In genomic region chr11:57325735-57326048, GRCh38 we compare ENCODE assay signal across 9 cellular contexts. TPM values are rescaled to one million over a fixed set of nuclear protein-coding genes. Genes with fewer than 3 reads are reported as not detected.
DNase-seq lines count a peak whose midpoint lies in the region; FAIRE-seq and TF ChIP-seq lines count a peak whose summit lies in the region.
"Had no signal": no experiment of that assay in that cellular context is flagged by ENCODE, and none has a peak within 500 bp of the region (broad histone marks: within the 10 kb centered on the region; RNA-seq: fewer than 3 reads in every experiment).

No MANE protein-coding gene starts in this region.

- peak overlapping the region; percentile 35 for H3K4me3 ChIP-seq in bronchial epithelial cell (ENCODE audit: low read depth, low read length)

- H3K27ac Mint-ChIP-seq in IgD-negative memory B cell, result peak overlapping the region; percentile 95 to 100 (median 96)

- DNase-seq in COLO668 (lab: John Stamatoyannopoulos, UW; ENCODE audit: unreplicated experiment), result peak; percentile 60
- DNase-seq in bronchial epithelial cell (ENCODE audit: low read depth), result no peak
- peak; percentile 80 to 81 for DNase-seq in lung microvascular endothelial cell (ENCODE audit: low read depth in 2 of 2)
- DNase-seq in ureter (ENCODE audit: low spot score), result peak; percentile 73
- no peak for DNase-seq in kidney glomerular epithelial cell (lab: John Stamatoyannopoulos, UW)
- DNase-seq in stimulated activated naive CD4-positive, alpha-beta T cell treated with Interleukin-2 at 50 U/mL for 16 hours (lab: John Stamatoyannopoulos, UW), result no peak
- DNase-seq in middle frontal gyrus (ENCODE audit: extremely low spot score, low spot score), result no peak

- TF ChIP-seq CTCF in bronchial epithelial cell (IDR thresholded peaks at IDR 0.05; ENCODE audit: insufficient read depth, low read length, severe bottlenecking), result no peak

- no peak for FAIRE-seq in bronchial epithelial cell (lab: Jason Lieb, UNC)

- peaks cover 15 to 21% (median 17%) of the 10 kb centered on the region in 3 donors for H3K4me1 Mint-ChIP-seq in IgD-negative memory B cell

- H3K9me3 Mint-ChIP-seq in IgD-negative memory B cell, result no peaks in the 10 kb centered on the region

- H3K27me3 Mint-ChIP-seq in IgD-negative memory B cell, result peaks cover 2% of the 10 kb centered on the region

- peaks cover 7% of the 10 kb centered on the region for H3K36me3 Mint-ChIP-seq in IgD-negative memory B cell

- H3K36me3 ChIP-seq in bronchial epithelial cell (ENCODE audit: control insufficient read depth, insufficient read depth, low read length), result peaks cover 30% of the 10 kb centered on the region

- no peaks in the 10 kb centered on the region for H3K27me3 ChIP-seq in bronchial epithelial cell (ENCODE audit: control insufficient read depth, insufficient read depth, low read length)

- peak overlapping the region; percentile 86 to 99 (median 95) for H3K4me3 Mint-ChIP-seq in IgD-negative memory B cell

RNA-seq across cellular contexts. Expression of gene TNKS1BP1, which starts 0.9 kb away (rescaled TPM):
- 5.5 TPM for polyA plus RNA-seq in IgD-negative memory B cell
- 67.9 and 160 TPM in 2 replicates for total RNA-seq in bronchial epithelial cell
- 39.2 and 44.6 TPM in 2 replicates for total RNA-seq in lung microvascular endothelial cell
- total RNA-seq in ureter, result 338 TPM

RNA-seq across cellular contexts. Expression of gene SSRP1, which starts 10.0 kb away (rescaled TPM):
- polyA plus RNA-seq in IgD-negative memory B cell, result 34.0 TPM
- total RNA-seq in bronchial epithelial cell, result 96.6 and 100 TPM in 2 replicates
- 34.5 and 46.9 TPM in 2 replicates for total RNA-seq in lung microvascular endothelial cell
- total RNA-seq in ureter, result 103 TPM

RNA-seq across cellular contexts. Expression of gene P2RX3, which starts 12.5 kb away (rescaled TPM):
- not detected for polyA plus RNA-seq in IgD-negative memory B cell
- total RNA-seq in bronchial epithelial cell, result not detected in 2 replicates
- total RNA-seq in lung microvascular endothelial cell, result not detected in 2 replicates
- total RNA-seq in ureter, result 0.99 TPM
- total RNA-seq: M059J had no signal

RNA-seq across cellular contexts. Expression of gene PRG3, which starts 55.3 kb away (rescaled TPM):
- not detected for polyA plus RNA-seq in IgD-negative memory B cell
- total RNA-seq in bronchial epithelial cell, result not detected in 2 replicates
- not detected in 2 replicates for total RNA-seq in lung microvascular endothelial cell
- total RNA-seq in ureter, result not detected
- total RNA-seq: M059J had no signal

Comparison
In these comparisons a context has a peak if more than half of its experiments do, and no peak if none do; other contexts are left out.
1. DNase-seq: peak in COLO668 (single experiment), lung microvascular endothelial cell (2 of 2) and ureter (single experiment); none in bronchial epithelial cell (single experiment), kidney glomerular epithelial cell (single experiment), stimulated activated naive CD4-positive, alpha-beta T cell treated with Interleukin-2 at 50 U/mL for 16 hours (single experiment) and middle frontal gyrus (single experiment).